Comparison of ENCODE assay signal across 8 cellular contexts in the genomic region with DNA sequence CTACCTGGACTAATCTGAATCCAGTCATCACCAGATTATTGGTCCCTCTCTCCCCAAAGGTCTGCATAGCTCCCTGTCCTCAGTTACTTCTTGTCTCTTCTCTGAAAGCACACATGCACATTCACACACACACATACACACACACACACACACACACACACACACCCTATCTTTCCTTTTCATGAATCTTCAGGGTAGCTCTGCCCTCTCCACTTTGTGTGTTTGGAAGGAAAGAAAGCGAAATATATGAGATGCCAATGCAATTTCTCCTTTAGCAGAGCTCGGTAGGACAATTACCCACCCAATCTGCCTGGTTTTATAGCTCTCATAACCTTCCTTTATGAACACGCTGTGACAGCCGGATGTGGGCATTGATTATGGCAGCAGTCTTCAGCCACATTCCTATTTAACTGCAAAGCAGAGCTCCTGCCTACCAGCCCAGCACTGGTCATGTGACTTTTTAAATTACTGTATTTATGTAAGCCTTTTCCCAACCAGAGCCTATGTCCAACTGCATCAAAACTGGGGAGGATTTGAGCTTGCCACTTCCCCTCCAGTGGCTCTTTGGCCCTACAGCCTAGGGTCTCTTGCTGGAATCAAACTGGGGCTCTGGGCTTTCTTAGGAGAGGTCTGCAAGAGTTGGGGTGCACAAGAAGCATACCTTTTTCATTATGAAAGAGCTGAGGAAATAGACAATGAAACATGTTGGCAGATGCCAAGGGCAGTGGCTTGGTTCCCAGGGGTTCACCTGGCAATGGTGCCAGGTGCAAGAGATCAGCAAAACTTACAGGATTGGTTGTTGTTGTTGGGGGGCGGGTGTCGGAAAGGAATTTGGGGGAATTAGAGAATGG.
DNase-seq lines count a peak whose midpoint lies in the region; ATAC-seq and TF ChIP-seq lines count a peak whose summit lies in the region.

No MANE protein-coding gene starts in this region.

- H3K27ac ChIP-seq in 22Rv1 (peak overlapping the region; percentile 70), RWPE2 (ENCODE audit: poor library complexity, severe bottlenecking) (peak overlapping the region; percentile 69), coronary artery (peak overlapping the region in 1 of 2 donors; percentile 65)

- peaks cover 14% of the 10 kb centered on the region for H3K36me3 Mint-ChIP-seq in nephron progenitor cell (ENCODE audit: low read depth)

- H3K4me3 ChIP-seq in GM06990 (replicated peaks; ENCODE audit: low read depth, low read length) (peak overlapping the region; percentile 79; the same call in 1 of the 2 replicates), RWPE2 (ENCODE audit: severe bottlenecking) (no peak overlapping the region), coronary artery (peak overlapping the region; percentile 73)

- no peaks in the 10 kb centered on the region for H3K9me3 Mint-ChIP-seq in nephron progenitor cell

- peak overlapping the region; percentile 24 for H3K27ac Mint-ChIP-seq in nephron progenitor cell

- H3K4me1 Mint-ChIP-seq in nephron progenitor cell: peaks cover 56% of the 10 kb centered on the region

- DNase-seq in GM06990 (ENCODE audit: extremely low read depth, insufficient read length) (no peak), RWPE2 (ENCODE audit: low spot score) (no peak), coronary artery (ENCODE audit: low spot score) (no peak), nephron progenitor cell (no peak), NCI-H1092 treated with DMSO at 0.1 percent for 48 hours (lab: John Stamatoyannopoulos, UW) (no peak), NCI-H187 treated with DMSO at 0.1 percent for 48 hours (lab: John Stamatoyannopoulos, UW) (no peak)

- H3K4me3 Mint-ChIP-seq in nephron progenitor cell: peak overlapping the region; percentile 88

- peaks cover 8% of the 10 kb centered on the region; the same call in 1 of the 2 replicates for H3K36me3 ChIP-seq in GM06990 (ENCODE audit: control insufficient read depth, insufficient read depth, low read length)
- H3K36me3 ChIP-seq in RWPE2 (ENCODE audit: low read depth): peaks cover 32% of the 10 kb centered on the region

- peak; percentile 48 for ATAC-seq in RWPE2 (ENCODE audit: low read depth)
- no peak for ATAC-seq in GM21381 (IDR thresholded peaks at IDR 0.05; ENCODE audit: unreplicated experiment)

- H3K27me3 Mint-ChIP-seq in nephron progenitor cell (ENCODE audit: low read depth, poor library complexity): peaks cover 3% of the 10 kb centered on the region

- H3K9me3 ChIP-seq in RWPE2 (ENCODE audit: severe bottlenecking): no peaks in the 10 kb centered on the region

- H3K4me1 ChIP-seq in RWPE2 (ENCODE audit: insufficient read depth, poor library complexity, severe bottlenecking): peaks cover 37% of the 10 kb centered on the region

- TF ChIP-seq CTCF in 22Rv1 (IDR thresholded peaks at IDR 0.05) (no peak), GM06990 (IDR thresholded peaks at IDR 0.05; ENCODE audit: insufficient read depth, low read length, poor library complexity, severe bottlenecking) (no peak), RWPE2 (IDR thresholded peaks at IDR 0.05; ENCODE audit: poor library complexity, severe bottlenecking) (no peak), coronary artery (IDR thresholded peaks at IDR 0.05) (no peak), nephron progenitor cell (IDR thresholded peaks at IDR 0.05) (no peak)

- H3K27me3 ChIP-seq in GM06990 (replicated peaks; ENCODE audit: control insufficient read depth, insufficient read depth, low read length): no peaks in the 10 kb centered on the region
- no peaks in the 10 kb centered on the region for H3K27me3 ChIP-seq in RWPE2 (ENCODE audit: insufficient read depth, poor library complexity, severe bottlenecking)
